In genomic region chr6:10722570-10722819, GRCh38 we compare ENCODE assay signal across 8 cellular contexts. TPM values are rescaled to one million over a fixed set of nuclear protein-coding genes. Genes with fewer than 3 reads are reported as not detected.
DNase-seq lines count a peak whose midpoint lies in the region; ATAC-seq and TF ChIP-seq lines count a peak whose summit lies in the region.

No MANE protein-coding gene starts in this region.

- peak overlapping the region; percentile 98 for H3K4me3 ChIP-seq in adipocyte (ENCODE audit: low read length)
- peak overlapping the region; percentile 76 to 85 for H3K4me3 ChIP-seq in testis

- CTCF ChIA-PET in activated CD4-positive, alpha-beta T cell treated with anti-CD3 and anti-CD28 coated beads, Interleukin-2, amount 10 ng/mL, durations not matched to agents 7 days and 5 days (lab: Charles Lee) = interaction anchor here (0.8 to 3.2 kb wide), 6 partner anchors 11 to 371 kb away, joined by 3 to 13 read pairs (median 6); partner anchors contain the start of genes C6orf52, PAK1IP1, SMIM13 and TMEM14B

- peaks cover 41% of the 10 kb centered on the region for H3K36me3 Mint-ChIP-seq in activated CD4-positive, alpha-beta T cell treated with anti-CD3 and anti-CD28 coated beads, Interleukin-2, amount 10 ng/mL, durations not matched to agents 7 days and 5 days (ENCODE audit: low read depth)

- 0 to 1% methylated on average over 6 of the region's 6 CpGs for WGBS in testis, 2 donors

- no peak for ATAC-seq in HG03571 (IDR thresholded peaks at IDR 0.05; ENCODE audit: unreplicated experiment)

- no peak for TF ChIP-seq CTCF in testis (IDR thresholded peaks at IDR 0.05)

- peak overlapping the region; percentile 99 for H3K9ac ChIP-seq in adipocyte (ENCODE audit: low read length)

- peaks cover 21% of the 10 kb centered on the region for H3K36me3 ChIP-seq in adipocyte (ENCODE audit: control insufficient read depth, insufficient read depth, low read length, severe bottlenecking)
- no peaks in the 10 kb centered on the region for H3K36me3 ChIP-seq in testis (ENCODE audit: low read depth, missing control alignments)

- DNase-seq in activated CD4-positive, alpha-beta T cell treated with anti-CD3 and anti-CD28 coated beads, Interleukin-2, amount 10 ng/mL, durations not matched to agents 7 days and 5 days = no peak
- DNase-seq in activated CD4-positive, alpha-beta T cell treated with anti-CD3 and anti-CD28 coated beads for 4 hours = no peak
- DNase-seq in adipocyte (ENCODE audit: low read depth) = no peak
- DNase-seq in testis = no peak
- no peak for DNase-seq in NCI-H1436 (lab: John Stamatoyannopoulos, UW)
- no peak for DNase-seq in NCI-H2107 (lab: John Stamatoyannopoulos, UW)

- no peaks in the 10 kb centered on the region for H3K27me3 Mint-ChIP-seq in activated CD4-positive, alpha-beta T cell treated with anti-CD3 and anti-CD28 coated beads, Interleukin-2, amount 10 ng/mL, durations not matched to agents 7 days and 5 days

- peak overlapping the region; percentile 97 for H3K27ac Mint-ChIP-seq in activated CD4-positive, alpha-beta T cell treated with anti-CD3 and anti-CD28 coated beads, Interleukin-2, amount 10 ng/mL, durations not matched to agents 7 days and 5 days

- peaks cover 64% of the 10 kb centered on the region for H3K4me1 Mint-ChIP-seq in activated CD4-positive, alpha-beta T cell treated with anti-CD3 and anti-CD28 coated beads, Interleukin-2, amount 10 ng/mL, durations not matched to agents 7 days and 5 days

- H3K4me1 ChIP-seq in adipocyte (ENCODE audit: control insufficient read depth, insufficient read depth, low read length) (peaks cover 16% of the 10 kb centered on the region), testis (peaks cover 29% of the 10 kb centered on the region)

- POLR2A ChIA-PET in activated CD4-positive, alpha-beta T cell treated with anti-CD3 and anti-CD28 coated beads, Interleukin-2, amount 10 ng/mL, durations not matched to agents 7 days and 5 days (lab: Charles Lee) = interaction anchor here (0.7 to 1.2 kb wide), 2 partner anchors 28 to 295 kb away, joined by 3 to 4 read pairs; partner anchors contain the start of gene PAK1IP1

- H3K9me3 ChIP-seq in adipocyte (ENCODE audit: control insufficient read depth, low read length) = peaks cover 11% of the 10 kb centered on the region
- H3K9me3 ChIP-seq in testis = no peaks in the 10 kb centered on the region

- peak overlapping the region; percentile 95 for H3K4me3 Mint-ChIP-seq in activated CD4-positive, alpha-beta T cell treated with anti-CD3 and anti-CD28 coated beads, Interleukin-2, amount 10 ng/mL, durations not matched to agents 7 days and 5 days

- peaks cover 16% of the 10 kb centered on the region for H3K9me3 Mint-ChIP-seq in activated CD4-positive, alpha-beta T cell treated with anti-CD3 and anti-CD28 coated beads, Interleukin-2, amount 10 ng/mL, durations not matched to agents 7 days and 5 days

- H3K27me3 ChIP-seq in adipocyte (replicated peaks; ENCODE audit: control insufficient read depth, insufficient read depth, low read length) = no peaks in the 10 kb centered on the region
- H3K27me3 ChIP-seq in layer of hippocampus (ENCODE audit: control insufficient read depth, insufficient read depth, low read length) = no peaks in the 10 kb centered on the region
- H3K27me3 ChIP-seq in testis = no peaks in the 10 kb centered on the region

- TF ChIP-seq POLR2A in testis (IDR thresholded peaks at IDR 0.05) = no peak

- peak overlapping the region; percentile 78 for H3K27ac ChIP-seq in layer of hippocampus (ENCODE audit: low read depth, low read length)
- peak overlapping the region; percentile 66 to 92 for H3K27ac ChIP-seq in testis

- intact Hi-C loops in testis (cut with DNase I; ENCODE audit: low total_unique reads) = no loop called here

RNA-seq across cellular contexts. Expression of gene TMEM14C, which starts 0.4 kb away (rescaled TPM):
- total RNA-seq in activated CD4-positive, alpha-beta T cell treated with anti-CD3 and anti-CD28 coated beads, Interleukin-2, amount 10 ng/mL, durations not matched to agents 7 days and 5 days = 10 to 100 TPM; 65.6 to 66.6 TPM
- 10 to 100 TPM; 71.3 to 83.4 TPM for total RNA-seq in testis
- polyA plus RNA-seq in testis (ENCODE audit: insufficient read depth, low read depth, low replicate concordance) = 90.1 TPM

RNA-seq across cellular contexts. Expression of gene TMEM14B, which starts 25.1 kb away (rescaled TPM):
- 10 to 100 TPM; 78.3 to 83.6 TPM for total RNA-seq in activated CD4-positive, alpha-beta T cell treated with anti-CD3 and anti-CD28 coated beads, Interleukin-2, amount 10 ng/mL, durations not matched to agents 7 days and 5 days
- 100 to 1,000 TPM in 1 of 2 donors, 10 to 100 TPM in 1; 91.7 to 106 TPM for total RNA-seq in testis
- polyA plus RNA-seq in testis (ENCODE audit: insufficient read depth, low read depth, low replicate concordance) = 63.8 TPM

RNA-seq across cellular contexts. Expression of gene PAK1IP1, which starts 27.7 kb away (rescaled TPM):
- total RNA-seq in activated CD4-positive, alpha-beta T cell treated with anti-CD3 and anti-CD28 coated beads, Interleukin-2, amount 10 ng/mL, durations not matched to agents 7 days and 5 days = 10 to 100 TPM; 13.4 to 15.1 TPM
- total RNA-seq in testis = 10 to 100 TPM; 11.0 to 12.5 TPM
- polyA plus RNA-seq in testis (ENCODE audit: insufficient read depth, low read depth, low replicate concordance) = 9.5 TPM

RNA-seq across cellular contexts. Expression of gene C6orf52, which starts 28.1 kb away (rescaled TPM):
- total RNA-seq in activated CD4-positive, alpha-beta T cell treated with anti-CD3 and anti-CD28 coated beads, Interleukin-2, amount 10 ng/mL, durations not matched to agents 7 days and 5 days = 1 to 10 TPM; 1.1 to 1.9 TPM
- 10 to 100 TPM in 1 of 2 donors, 1 to 10 TPM in 1; 7.9 to 14.3 TPM for total RNA-seq in testis
- polyA plus RNA-seq in testis (ENCODE audit: insufficient read depth, low read depth, low replicate concordance) = 21.7 TPM
